Comparison of ENCODE assay signal across 1 cellular context in the genomic region with DNA sequence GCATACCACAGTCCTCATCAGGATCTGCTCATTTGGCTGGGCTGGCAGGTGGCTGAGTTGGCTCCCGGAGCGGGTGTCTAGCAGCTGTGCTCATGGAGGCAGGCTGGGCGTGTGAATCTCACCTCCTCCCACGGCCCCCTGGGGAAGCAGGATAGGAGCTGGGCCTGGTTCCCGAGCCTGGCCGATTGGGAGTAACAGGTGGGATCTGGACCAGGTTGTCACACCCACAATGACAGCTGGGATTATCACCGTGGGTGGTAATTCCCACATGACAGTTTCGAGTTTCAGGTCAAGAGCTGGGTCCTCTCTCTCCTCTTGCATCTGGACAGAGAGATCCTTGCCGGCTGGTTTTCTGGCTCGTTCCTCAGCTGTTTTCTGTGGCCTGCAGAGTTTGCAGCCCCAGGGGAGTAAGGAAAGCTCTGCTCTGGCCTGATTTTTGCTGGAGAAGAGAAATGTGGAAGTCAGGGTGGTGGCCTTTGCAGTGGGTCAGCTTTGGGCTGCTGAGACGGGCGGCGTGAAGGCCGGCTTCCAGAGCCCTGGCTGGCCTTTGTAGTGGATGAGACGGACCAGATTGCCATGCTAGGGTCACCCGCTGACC.
TF ChIP-seq lines count a peak whose summit lies in the region.

No MANE protein-coding gene starts in this region.

TF ChIP-seq in HEK293, 187 proteins besides CTCF, POLR2A, EP300 and RAD21 (continued from another document):
- TF ChIP-seq, protein P1, sequence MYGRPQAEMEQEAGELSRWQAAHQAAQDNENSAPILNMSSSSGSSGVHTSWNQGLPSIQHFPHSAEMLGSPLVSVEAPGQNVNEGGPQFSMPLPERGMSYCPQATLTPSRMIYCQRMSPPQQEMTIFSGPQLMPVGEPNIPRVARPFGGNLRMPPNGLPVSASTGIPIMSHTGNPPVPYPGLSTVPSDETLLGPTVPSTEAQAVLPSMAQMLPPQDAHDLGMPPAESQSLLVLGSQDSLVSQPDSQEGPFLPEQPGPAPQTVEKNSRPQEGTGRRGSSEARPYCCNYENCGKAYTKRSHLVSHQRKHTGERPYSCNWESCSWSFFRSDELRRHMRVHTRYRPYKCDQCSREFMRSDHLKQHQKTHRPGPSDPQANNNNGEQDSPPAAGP (tag by site-specific recombination; IDR thresholded peaks at IDR 0.05), result peak; percentile 62
- TF ChIP-seq, protein P2, sequence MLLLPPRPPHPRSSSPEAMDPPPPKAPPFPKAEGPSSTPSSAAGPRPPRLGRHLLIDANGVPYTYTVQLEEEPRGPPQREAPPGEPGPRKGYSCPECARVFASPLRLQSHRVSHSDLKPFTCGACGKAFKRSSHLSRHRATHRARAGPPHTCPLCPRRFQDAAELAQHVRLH (tag by site-specific recombination; IDR thresholded peaks at IDR 0.05), result no peak
- TF ChIP-seq ZNF146 (tag by site-specific recombination; IDR thresholded peaks at IDR 0.05), result no peak
- TF ChIP-seq SP7 (tag by site-specific recombination; IDR thresholded peaks at IDR 0.05), result peak; percentile 70
- TF ChIP-seq TRIM28 (IDR thresholded peaks at IDR 0.05; ENCODE audit: borderline replicate concordance, low read length), result no peak
- no peak for TF ChIP-seq GLIS2 (tag by site-specific recombination; IDR thresholded peaks at IDR 0.05)
- no peak for TF ChIP-seq SALL2 (tag by site-specific recombination; IDR thresholded peaks at IDR 0.05; ENCODE audit: borderline replicate concordance)
- no peak for TF ChIP-seq SETDB1 (IDR thresholded peaks at IDR 0.05; ENCODE audit: insufficient read length, low read length)
- TF ChIP-seq ZNF416 (tag by site-specific recombination; IDR thresholded peaks at IDR 0.05), result no peak
- TF ChIP-seq ZFP37 (tag by site-specific recombination; IDR thresholded peaks at IDR 0.05), result no peak
- no peak for TF ChIP-seq ZNF292 (tag by site-specific recombination; IDR thresholded peaks at IDR 0.05; ENCODE audit: borderline replicate concordance, low read depth)
- peak; percentile 96 for TF ChIP-seq GLIS1 (tag by site-specific recombination; IDR thresholded peaks at IDR 0.05)
- TF ChIP-seq, protein P3, sequence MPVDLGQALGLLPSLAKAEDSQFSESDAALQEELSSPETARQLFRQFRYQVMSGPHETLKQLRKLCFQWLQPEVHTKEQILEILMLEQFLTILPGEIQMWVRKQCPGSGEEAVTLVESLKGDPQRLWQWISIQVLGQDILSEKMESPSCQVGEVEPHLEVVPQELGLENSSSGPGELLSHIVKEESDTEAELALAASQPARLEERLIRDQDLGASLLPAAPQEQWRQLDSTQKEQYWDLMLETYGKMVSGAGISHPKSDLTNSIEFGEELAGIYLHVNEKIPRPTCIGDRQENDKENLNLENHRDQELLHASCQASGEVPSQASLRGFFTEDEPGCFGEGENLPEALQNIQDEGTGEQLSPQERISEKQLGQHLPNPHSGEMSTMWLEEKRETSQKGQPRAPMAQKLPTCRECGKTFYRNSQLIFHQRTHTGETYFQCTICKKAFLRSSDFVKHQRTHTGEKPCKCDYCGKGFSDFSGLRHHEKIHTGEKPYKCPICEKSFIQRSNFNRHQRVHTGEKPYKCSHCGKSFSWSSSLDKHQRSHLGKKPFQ (tag by site-specific recombination; IDR thresholded peaks at IDR 0.05), result peak; percentile 87
- 0 out of 2 replicates have a peak, but pooled peaks have one; percentile 43 for TF ChIP-seq IKZF3 (tag by site-specific recombination; IDR thresholded peaks at IDR 0.05)
- no peak for TF ChIP-seq ZNF174 (tag by site-specific recombination; IDR thresholded peaks at IDR 0.05)
- TF ChIP-seq ZSCAN23 (tag by site-specific recombination; IDR thresholded peaks at IDR 0.05), result no peak
- TF ChIP-seq, protein P4, sequence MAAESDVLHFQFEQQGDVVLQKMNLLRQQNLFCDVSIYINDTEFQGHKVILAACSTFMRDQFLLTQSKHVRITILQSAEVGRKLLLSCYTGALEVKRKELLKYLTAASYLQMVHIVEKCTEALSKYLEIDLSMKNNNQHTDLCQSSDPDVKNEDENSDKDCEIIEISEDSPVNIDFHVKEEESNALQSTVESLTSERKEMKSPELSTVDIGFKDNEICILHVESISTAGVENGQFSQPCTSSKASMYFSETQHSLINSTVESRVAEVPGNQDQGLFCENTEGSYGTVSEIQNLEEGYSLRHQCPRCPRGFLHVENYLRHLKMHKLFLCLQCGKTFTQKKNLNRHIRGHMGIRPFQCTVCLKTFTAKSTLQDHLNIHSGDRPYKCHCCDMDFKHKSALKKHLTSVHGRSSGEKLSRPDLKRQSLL (tag by site-specific recombination; IDR thresholded peaks at IDR 0.05), result no peak
- TF ChIP-seq ZNF16 (tag by site-specific recombination; IDR thresholded peaks at IDR 0.05; ENCODE audit: low read depth), result no peak
- no peak for TF ChIP-seq ZNF664 (tag by site-specific recombination; IDR thresholded peaks at IDR 0.05)
- TF ChIP-seq ZIC2 (tag by site-specific recombination; IDR thresholded peaks at IDR 0.05), result peak; percentile 91
- TF ChIP-seq SCRT1 (tag by site-specific recombination; IDR thresholded peaks at IDR 0.05; ENCODE audit: borderline replicate concordance), result peak; percentile 43; the same call in 1 of the 2 replicates
- TF ChIP-seq, protein P5, sequence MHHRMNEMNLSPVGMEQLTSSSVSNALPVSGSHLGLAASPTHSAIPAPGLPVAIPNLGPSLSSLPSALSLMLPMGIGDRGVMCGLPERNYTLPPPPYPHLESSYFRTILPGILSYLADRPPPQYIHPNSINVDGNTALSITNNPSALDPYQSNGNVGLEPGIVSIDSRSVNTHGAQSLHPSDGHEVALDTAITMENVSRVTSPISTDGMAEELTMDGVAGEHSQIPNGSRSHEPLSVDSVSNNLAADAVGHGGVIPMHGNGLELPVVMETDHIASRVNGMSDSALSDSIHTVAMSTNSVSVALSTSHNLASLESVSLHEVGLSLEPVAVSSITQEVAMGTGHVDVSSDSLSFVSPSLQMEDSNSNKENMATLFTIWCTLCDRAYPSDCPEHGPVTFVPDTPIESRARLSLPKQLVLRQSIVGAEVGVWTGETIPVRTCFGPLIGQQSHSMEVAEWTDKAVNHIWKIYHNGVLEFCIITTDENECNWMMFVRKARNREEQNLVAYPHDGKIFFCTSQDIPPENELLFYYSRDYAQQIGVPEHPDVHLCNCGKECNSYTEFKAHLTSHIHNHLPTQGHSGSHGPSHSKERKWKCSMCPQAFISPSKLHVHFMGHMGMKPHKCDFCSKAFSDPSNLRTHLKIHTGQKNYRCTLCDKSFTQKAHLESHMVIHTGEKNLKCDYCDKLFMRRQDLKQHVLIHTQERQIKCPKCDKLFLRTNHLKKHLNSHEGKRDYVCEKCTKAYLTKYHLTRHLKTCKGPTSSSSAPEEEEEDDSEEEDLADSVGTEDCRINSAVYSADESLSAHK (tag by site-specific recombination; IDR thresholded peaks at IDR 0.05), result peak; percentile 68
- no peak for TF ChIP-seq BCL11B (tag by site-specific recombination; IDR thresholded peaks at IDR 0.05; ENCODE audit: low read depth)
- TF ChIP-seq, protein P6, sequence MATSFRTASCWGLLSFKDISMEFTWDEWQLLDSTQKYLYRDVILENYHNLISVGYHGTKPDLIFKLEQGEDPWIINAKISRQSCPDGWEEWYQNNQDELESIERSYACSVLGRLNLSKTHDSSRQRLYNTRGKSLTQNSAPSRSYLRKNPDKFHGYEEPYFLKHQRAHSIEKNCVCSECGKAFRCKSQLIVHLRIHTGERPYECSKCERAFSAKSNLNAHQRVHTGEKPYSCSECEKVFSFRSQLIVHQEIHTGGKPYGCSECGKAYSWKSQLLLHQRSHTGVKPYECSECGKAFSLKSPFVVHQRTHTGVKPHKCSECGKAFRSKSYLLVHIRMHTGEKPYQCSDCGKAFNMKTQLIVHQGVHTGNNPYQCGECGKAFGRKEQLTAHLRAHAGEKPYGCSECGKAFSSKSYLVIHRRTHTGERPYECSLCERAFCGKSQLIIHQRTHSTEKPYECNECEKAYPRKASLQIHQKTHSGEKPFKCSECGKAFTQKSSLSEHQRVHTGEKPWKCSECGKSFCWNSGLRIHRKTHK (tag by site-specific recombination; IDR thresholded peaks at IDR 0.05), result no peak
- TF ChIP-seq, protein P7, sequence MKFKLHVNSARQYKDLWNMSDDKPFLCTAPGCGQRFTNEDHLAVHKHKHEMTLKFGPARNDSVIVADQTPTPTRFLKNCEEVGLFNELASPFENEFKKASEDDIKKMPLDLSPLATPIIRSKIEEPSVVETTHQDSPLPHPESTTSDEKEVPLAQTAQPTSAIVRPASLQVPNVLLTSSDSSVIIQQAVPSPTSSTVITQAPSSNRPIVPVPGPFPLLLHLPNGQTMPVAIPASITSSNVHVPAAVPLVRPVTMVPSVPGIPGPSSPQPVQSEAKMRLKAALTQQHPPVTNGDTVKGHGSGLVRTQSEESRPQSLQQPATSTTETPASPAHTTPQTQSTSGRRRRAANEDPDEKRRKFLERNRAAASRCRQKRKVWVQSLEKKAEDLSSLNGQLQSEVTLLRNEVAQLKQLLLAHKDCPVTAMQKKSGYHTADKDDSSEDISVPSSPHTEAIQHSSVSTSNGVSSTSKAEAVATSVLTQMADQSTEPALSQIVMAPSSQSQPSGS (tag by site-specific recombination; IDR thresholded peaks at IDR 0.05; ENCODE audit: low read depth), result no peak
- TF ChIP-seq, protein P8, sequence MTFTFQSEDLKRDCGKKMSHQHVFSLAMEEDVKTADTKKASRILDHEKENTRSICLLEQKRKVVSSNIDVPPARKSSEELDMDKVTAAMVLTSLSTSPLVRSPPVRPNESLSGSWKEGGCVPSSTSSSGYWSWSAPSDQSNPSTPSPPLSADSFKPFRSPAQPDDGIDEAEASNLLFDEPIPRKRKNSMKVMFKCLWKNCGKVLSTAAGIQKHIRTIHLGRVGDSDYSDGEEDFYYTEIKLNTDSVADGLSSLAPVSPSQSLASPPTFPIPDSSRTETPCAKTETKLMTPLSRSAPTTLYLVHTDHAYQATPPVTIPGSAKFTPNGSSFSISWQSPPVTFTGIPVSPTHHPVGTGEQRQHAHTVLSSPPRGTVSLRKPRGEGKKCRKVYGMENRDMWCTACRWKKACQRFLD (tag by site-specific recombination; IDR thresholded peaks at IDR 0.05), result no peak
